1 cellular context compared by ENCODE assay signal in genomic region chr4:180669637-180670036, GRCh38.
A peak's percentile ranks its signal among the peaks of the same experiment; 100 is the strongest.
TF ChIP-seq lines count a peak whose summit lies in the region.

No MANE protein-coding gene starts in this region.

TF ChIP-seq in Ishikawa, 13 proteins besides CTCF, POLR2A, EP300 and RAD21 (continued from another document):
- TF ChIP-seq, protein P1, sequence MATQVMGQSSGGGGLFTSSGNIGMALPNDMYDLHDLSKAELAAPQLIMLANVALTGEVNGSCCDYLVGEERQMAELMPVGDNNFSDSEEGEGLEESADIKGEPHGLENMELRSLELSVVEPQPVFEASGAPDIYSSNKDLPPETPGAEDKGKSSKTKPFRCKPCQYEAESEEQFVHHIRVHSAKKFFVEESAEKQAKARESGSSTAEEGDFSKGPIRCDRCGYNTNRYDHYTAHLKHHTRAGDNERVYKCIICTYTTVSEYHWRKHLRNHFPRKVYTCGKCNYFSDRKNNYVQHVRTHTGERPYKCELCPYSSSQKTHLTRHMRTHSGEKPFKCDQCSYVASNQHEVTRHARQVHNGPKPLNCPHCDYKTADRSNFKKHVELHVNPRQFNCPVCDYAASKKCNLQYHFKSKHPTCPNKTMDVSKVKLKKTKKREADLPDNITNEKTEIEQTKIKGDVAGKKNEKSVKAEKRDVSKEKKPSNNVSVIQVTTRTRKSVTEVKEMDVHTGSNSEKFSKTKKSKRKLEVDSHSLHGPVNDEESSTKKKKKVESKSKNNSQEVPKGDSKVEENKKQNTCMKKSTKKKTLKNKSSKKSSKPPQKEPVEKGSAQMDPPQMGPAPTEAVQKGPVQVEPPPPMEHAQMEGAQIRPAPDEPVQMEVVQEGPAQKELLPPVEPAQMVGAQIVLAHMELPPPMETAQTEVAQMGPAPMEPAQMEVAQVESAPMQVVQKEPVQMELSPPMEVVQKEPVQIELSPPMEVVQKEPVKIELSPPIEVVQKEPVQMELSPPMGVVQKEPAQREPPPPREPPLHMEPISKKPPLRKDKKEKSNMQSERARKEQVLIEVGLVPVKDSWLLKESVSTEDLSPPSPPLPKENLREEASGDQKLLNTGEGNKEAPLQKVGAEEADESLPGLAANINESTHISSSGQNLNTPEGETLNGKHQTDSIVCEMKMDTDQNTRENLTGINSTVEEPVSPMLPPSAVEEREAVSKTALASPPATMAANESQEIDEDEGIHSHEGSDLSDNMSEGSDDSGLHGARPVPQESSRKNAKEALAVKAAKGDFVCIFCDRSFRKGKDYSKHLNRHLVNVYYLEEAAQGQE (IDR thresholded peaks at IDR 0.05; ENCODE audit: low read depth) = no peak
- TF ChIP-seq CREB1 (IDR thresholded peaks at IDR 0.05; ENCODE audit: low read depth) (no peak), CEBPB (IDR thresholded peaks at IDR 0.05) (no peak), NFIC (IDR thresholded peaks at IDR 0.05) (peak; percentile 70)
